In genomic region chr15:38671675-38672141, GRCh38 we compare ENCODE assay signal across 9 cellular contexts.
DNase-seq lines count a peak whose midpoint lies in the region; ATAC-seq and TF ChIP-seq lines count a peak whose summit lies in the region.
"Had no signal": no experiment of that assay in that cellular context is flagged by ENCODE, and none has a peak within 500 bp of the region (broad histone marks: within the 10 kb centered on the region; RNA-seq: fewer than 3 reads in every experiment).

No MANE protein-coding gene starts in this region.

- peak overlapping the region; percentile 69 to 70 for H3K4me3 Mint-ChIP-seq in effector memory CD8-positive, alpha-beta T cell

- peak; percentile 77 for DNase-seq in GM06990 (ENCODE audit: extremely low read depth, insufficient read length)
- peak; percentile 50 to 52 (median 51) for DNase-seq in effector memory CD8-positive, alpha-beta T cell
- DNase-seq in DMS114 treated with DMSO at 0.1 percent for 48 hours (lab: John Stamatoyannopoulos, UW; ENCODE audit: unreplicated experiment), result no peak
- no peak for DNase-seq in AG08395 (ENCODE audit: low spot score)
- no peak for DNase-seq in A172 (ENCODE audit: low spot score)
- no peak for DNase-seq in NCI-H524 (lab: John Stamatoyannopoulos, UW)

- H3K27ac ChIP-seq in KOPT-K1 (ENCODE audit: low read depth, low read length, poor library complexity, severe bottlenecking), result peak overlapping the region; percentile 42
- H3K27ac ChIP-seq: parathyroid adenoma had no signal

- no peaks in the 10 kb centered on the region for H3K27me3 Mint-ChIP-seq in effector memory CD8-positive, alpha-beta T cell

- ATAC-seq in GM21515 (IDR thresholded peaks at IDR 0.05; ENCODE audit: unreplicated experiment), result peak; percentile 72
- ATAC-seq in effector memory CD8-positive, alpha-beta T cell (replicated peaks), result peak; percentile 65

- H3K36me3 Mint-ChIP-seq in effector memory CD8-positive, alpha-beta T cell (ENCODE audit: insufficient read depth), result peaks cover 23% of the 10 kb centered on the region

- H3K27me3 ChIP-seq in GM06990 (replicated peaks; ENCODE audit: control insufficient read depth, insufficient read depth, low read length), result no peaks in the 10 kb centered on the region

- no peak for TF ChIP-seq CTCF in GM06990 (IDR thresholded peaks at IDR 0.05; ENCODE audit: insufficient read depth, low read length, poor library complexity, severe bottlenecking)

- H3K27ac Mint-ChIP-seq in effector memory CD8-positive, alpha-beta T cell, result peak overlapping the region; percentile 96 to 99

- H3K36me3 ChIP-seq in GM06990 (ENCODE audit: control insufficient read depth, insufficient read depth, low read length), result no peaks in the 10 kb centered on the region
- no peaks in the 10 kb centered on the region for H3K36me3 ChIP-seq in KOPT-K1 (ENCODE audit: insufficient read depth, low read length)

- H3K4me1 Mint-ChIP-seq in effector memory CD8-positive, alpha-beta T cell (ENCODE audit: low read depth in 2 of 2), result peaks cover 57 to 69% of the 10 kb centered on the region in 2 donors

- no peaks in the 10 kb centered on the region for H3K9me3 ChIP-seq in KOPT-K1 (ENCODE audit: insufficient read depth, low read length, poor library complexity, severe bottlenecking)

- H3K9me3 Mint-ChIP-seq in effector memory CD8-positive, alpha-beta T cell, result peaks cover 0 to 7% of the 10 kb centered on the region in 2 donors

- H3K4me3 ChIP-seq in GM06990 (replicated peaks; ENCODE audit: low read depth, low read length), result peak overlapping the region; percentile 16

Comparison
In these comparisons a context has a peak if more than half of its experiments do, and no peak if none do; other contexts are left out.
1. DNase-seq: peak in GM06990 (single experiment) and effector memory CD8-positive, alpha-beta T cell (3 of 3); none in DMS114 treated with DMSO at 0.1 percent for 48 hours (single experiment), AG08395 (single experiment), A172 (single experiment) and NCI-H524 (0 of 2).